ENCODE assay signal across 31 cellular contexts in genomic region chr12:65067383-65067782, GRCh38. TPM values are rescaled to one million over a fixed set of nuclear protein-coding genes. Genes with fewer than 3 reads are reported as not detected.
"Had no signal": no experiment of that assay in that cellular context is flagged by ENCODE, and none has a peak within 500 bp of the region (broad histone marks: within the 10 kb centered on the region; RNA-seq: fewer than 3 reads in every experiment).

No MANE protein-coding gene starts in this region.

- H3K36me3 Mint-ChIP-seq: neural progenitor cell; stimulated activated effector memory CD8-positive, alpha-beta T cell treated with anti-CD3 and anti-CD28 coated beads, Interleukin-12 subunit alpha, Interleukin-12 subunit beta, amount 100 ng/mL, for 72 hours; stimulated activated naive B cell treated with anti-CD40 and anti-IgM and Interleukin-4, amounts not matched to agents 10 μg/mL and 1 μg/mL and 100 μg/mL, for 72 hours had no signal

- H3K9ac ChIP-seq: neural progenitor cell, parathyroid adenoma had no signal

- H3K36me3 ChIP-seq: neural progenitor cell, ovary, right lobe of liver, sigmoid colon, stomach, thoracic aorta, thyroid gland, tibial nerve, upper lobe of left lung, vagina had no signal

- H3K4me3 Mint-ChIP-seq: nephron; neural progenitor cell; stimulated activated effector memory CD8-positive, alpha-beta T cell treated with anti-CD3 and anti-CD28 coated beads, Interleukin-12 subunit alpha, Interleukin-12 subunit beta, amount 100 ng/mL, for 72 hours; stimulated activated naive B cell treated with anti-CD40 and anti-IgM and Interleukin-4, amounts not matched to agents 10 μg/mL and 1 μg/mL and 100 μg/mL, for 72 hours; stimulated activated naive CD8-positive, alpha-beta T cell treated with anti-CD3 and anti-CD28 coated beads, Interleukin-15, Interleukin-2, amounts not matched to agents 100 ng/mL and 50 ng/mL, for 24 hours had no signal

- H3K4me3 ChIP-seq: neural progenitor cell, ovary, psoas muscle, right lobe of liver, sigmoid colon, stomach, thoracic aorta, thyroid gland, tibial nerve, upper lobe of left lung, vagina had no signal

- H3K27me3 ChIP-seq: neural progenitor cell, ovary, right lobe of liver, sigmoid colon, stomach, thyroid gland, tibial nerve, upper lobe of left lung, vagina had no signal

- H2AFZ ChIP-seq: neural progenitor cell, parathyroid adenoma had no signal

- ATAC-seq: psoas muscle; right cardiac atrium; right lobe of liver; stimulated activated effector memory CD8-positive, alpha-beta T cell treated with anti-CD3 and anti-CD28 coated beads, Interleukin-12 subunit alpha, Interleukin-12 subunit beta, amount 100 ng/mL, for 72 hours; stimulated activated naive B cell treated with anti-CD40 and anti-IgM and Interleukin-4, amounts not matched to agents 10 μg/mL and 1 μg/mL and 100 μg/mL, for 72 hours had no signal

- DNase-seq: occipital lobe; ovary; posterior cingulate gyrus; psoas muscle; right cardiac atrium; right lobe of liver; sigmoid colon; small intestine; stimulated activated CD4-positive, alpha-beta T cell treated with anti-CD3 and anti-CD28 coated beads, Interleukin-15, amount 100 ng/mL, for 24 hours; stimulated activated CD4-positive, alpha-beta T cell treated with anti-CD3 and anti-CD28 coated beads, Interleukin-2, amount 100 ng/mL, for 24 hours; stimulated activated CD4-positive, alpha-beta T cell treated with anti-CD3 and anti-CD28 coated beads, Interleukin-2, amount 100 ng/mL, for 48 hours; stimulated activated CD4-positive, alpha-beta T cell treated with anti-CD3 and anti-CD28 coated beads, Interleukin-4, amount 100 ng/mL, for 24 hours; stimulated activated naive B cell treated with anti-CD40 and anti-IgM and Interleukin-4, amounts not matched to agents 10 μg/mL and 1 μg/mL and 100 μg/mL, for 72 hours; stimulated activated naive CD4-positive, alpha-beta T cell treated with Interleukin-2 at 50 U/mL for 16 hours; stomach; thyroid gland; trophoblast cell; upper lobe of left lung had no signal

- H3K9me3 Mint-ChIP-seq: nephron; neural progenitor cell; stimulated activated effector memory CD8-positive, alpha-beta T cell treated with anti-CD3 and anti-CD28 coated beads, Interleukin-12 subunit alpha, Interleukin-12 subunit beta, amount 100 ng/mL, for 72 hours; stimulated activated naive B cell treated with anti-CD40 and anti-IgM and Interleukin-4, amounts not matched to agents 10 μg/mL and 1 μg/mL and 100 μg/mL, for 72 hours; stimulated activated naive CD8-positive, alpha-beta T cell treated with anti-CD3 and anti-CD28 coated beads, Interleukin-15, Interleukin-2, amounts not matched to agents 100 ng/mL and 50 ng/mL, for 24 hours had no signal

- H3K9me3 ChIP-seq: ovary, psoas muscle, right lobe of liver, sigmoid colon, stomach, thoracic aorta, thyroid gland, upper lobe of left lung, vagina had no signal

- H3K4me1 ChIP-seq: neural progenitor cell, parathyroid adenoma, psoas muscle, right lobe of liver, sigmoid colon, stomach, thyroid gland, tibial nerve, upper lobe of left lung, vagina had no signal

- H3K4me1 Mint-ChIP-seq: nephron; neural progenitor cell; stimulated activated effector memory CD8-positive, alpha-beta T cell treated with anti-CD3 and anti-CD28 coated beads, Interleukin-12 subunit alpha, Interleukin-12 subunit beta, amount 100 ng/mL, for 72 hours had no signal

- FAIRE-seq: urothelium cell line had no signal

- H3K79me2 ChIP-seq: parathyroid adenoma had no signal

- H3K27ac ChIP-seq: neural progenitor cell, ovary, parathyroid adenoma, psoas muscle, right lobe of liver, sigmoid colon, stomach, thoracic aorta, thyroid gland, tibial nerve, upper lobe of left lung, vagina had no signal

- H3K27ac Mint-ChIP-seq: nephron; neural progenitor cell; progenitor cell of endocrine pancreas; stimulated activated effector memory CD8-positive, alpha-beta T cell treated with anti-CD3 and anti-CD28 coated beads, Interleukin-12 subunit alpha, Interleukin-12 subunit beta, amount 100 ng/mL, for 72 hours; stimulated activated naive B cell treated with anti-CD40 and anti-IgM and Interleukin-4, amounts not matched to agents 10 μg/mL and 1 μg/mL and 100 μg/mL, for 72 hours; stimulated activated naive CD8-positive, alpha-beta T cell treated with anti-CD3 and anti-CD28 coated beads, Interleukin-15, Interleukin-2, amounts not matched to agents 100 ng/mL and 50 ng/mL, for 24 hours had no signal

- H3K4me2 ChIP-seq: neural progenitor cell had no signal

RNA-seq across cellular contexts. Expression of gene WIF1, which starts 53.7 kb away (rescaled TPM):
- total RNA-seq: osteoblast, psoas muscle, renal cortical epithelial cell, right lobe of liver, sigmoid colon, subcutaneous adipose tissue, thoracic aorta, thyroid gland, tibial nerve had no signal
